17 cellular contexts compared by ENCODE assay signal in the genomic region with DNA sequence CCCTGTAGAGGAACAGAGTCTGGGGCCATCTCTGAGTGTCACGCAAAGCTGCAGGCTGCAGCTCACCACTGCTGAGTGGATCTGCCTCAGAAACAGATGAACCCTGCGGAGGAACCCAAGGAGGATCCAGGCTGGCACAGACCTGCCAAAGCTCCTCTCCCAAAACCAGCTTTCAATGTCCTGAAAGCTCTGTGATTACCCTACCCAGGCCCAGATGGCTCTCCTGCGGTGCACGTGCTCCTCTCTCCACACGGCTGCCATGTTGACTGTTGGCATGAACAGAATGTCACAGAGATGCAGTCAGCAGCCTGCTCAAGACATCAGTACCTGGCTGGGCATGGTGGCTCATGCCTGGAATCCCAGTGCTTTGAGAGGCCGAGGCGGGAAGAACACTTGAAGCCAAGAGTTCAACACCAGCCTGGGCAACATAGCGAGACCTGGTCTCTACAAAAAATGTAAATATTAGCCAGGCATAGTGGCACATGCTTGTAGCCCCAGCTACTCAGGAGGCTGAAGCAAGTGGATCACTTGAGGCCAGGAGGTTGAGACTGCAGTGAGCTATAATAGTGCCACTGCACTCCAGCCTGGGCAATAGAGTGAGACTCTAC.
"Had no signal": no experiment of that assay in that cellular context is flagged by ENCODE, and none has a peak within 500 bp of the region (broad histone marks: within the 10 kb centered on the region; RNA-seq: fewer than 3 reads in every experiment).

No MANE protein-coding gene starts in this region.

- H3K27ac Mint-ChIP-seq: natural killer cell treated with Interleukin-12 subunit alpha and Interleukin-12 subunit beta and Interleukin-15 and Interleukin-18, amount 100 ng/mL, for 72 hours; progenitor cell of endocrine pancreas; stimulated activated effector memory CD8-positive, alpha-beta T cell treated with anti-CD3 and anti-CD28 coated beads, Interleukin-12 subunit alpha, Interleukin-12 subunit beta, amount 100 ng/mL, for 72 hours had no signal

- H3K4me3 Mint-ChIP-seq: naive B cell; natural killer cell treated with Interleukin-12 subunit alpha and Interleukin-12 subunit beta and Interleukin-15 and Interleukin-18, amount 100 ng/mL, for 72 hours; neural crest cell; stimulated activated effector memory CD8-positive, alpha-beta T cell treated with anti-CD3 and anti-CD28 coated beads, Interleukin-12 subunit alpha, Interleukin-12 subunit beta, amount 100 ng/mL, for 72 hours had no signal

- H3K4me1 Mint-ChIP-seq: naive B cell; stimulated activated effector memory CD8-positive, alpha-beta T cell treated with anti-CD3 and anti-CD28 coated beads, Interleukin-12 subunit alpha, Interleukin-12 subunit beta, amount 100 ng/mL, for 72 hours had no signal

- DNase-seq: dermis blood vessel endothelial cell; effector memory CD4-positive, alpha-beta T cell; foreskin keratinocyte; kidney glomerular epithelial cell; left colon; left ventricle myocardium inferior; lower lobe of right lung; naive B cell; sigmoid colon; stimulated activated CD4-positive, alpha-beta T cell treated with anti-CD3 and anti-CD28 coated beads, Interleukin-4, amount 100 ng/mL, for 24 hours; stimulated activated naive CD4-positive, alpha-beta T cell treated with Interleukin-2 at 50 U/mL for 16 hours; substantia nigra; upper lobe of left lung had no signal

- H3K27me3 Mint-ChIP-seq: naive B cell, progenitor cell of endocrine pancreas had no signal

- H3K9me3 Mint-ChIP-seq: natural killer cell treated with Interleukin-12 subunit alpha and Interleukin-12 subunit beta and Interleukin-15 and Interleukin-18, amount 100 ng/mL, for 72 hours; stimulated activated effector memory CD8-positive, alpha-beta T cell treated with anti-CD3 and anti-CD28 coated beads, Interleukin-12 subunit alpha, Interleukin-12 subunit beta, amount 100 ng/mL, for 72 hours had no signal

- H3K36me3 Mint-ChIP-seq: stimulated activated effector memory CD8-positive, alpha-beta T cell treated with anti-CD3 and anti-CD28 coated beads, Interleukin-12 subunit alpha, Interleukin-12 subunit beta, amount 100 ng/mL, for 72 hours had no signal
